In genomic region chrX:121579016-121579760, GRCh38 we compare ENCODE assay signal across 8 cellular contexts.
DNase-seq lines count a peak whose midpoint lies in the region; ATAC-seq, FAIRE-seq and TF ChIP-seq lines count a peak whose summit lies in the region.

No MANE protein-coding gene starts in this region.

- peak; percentile 32 for DNase-seq in stimulated activated CD4-positive, alpha-beta T cell treated with anti-CD3 and anti-CD28 coated beads, Interleukin-15, amount 100 ng/mL, for 24 hours
- DNase-seq in stimulated activated CD4-positive, alpha-beta T cell treated with anti-CD3 and anti-CD28 coated beads, Interleukin-4, amount 100 ng/mL, for 4 hours, result no peak
- DNase-seq in SK-N-MC (ENCODE audit: low read depth, low spot score) (peak; percentile 24), kidney (no peak), GDM1 (lab: John Stamatoyannopoulos, UW) (no peak), OCI-M2 (lab: John Stamatoyannopoulos, UW; ENCODE audit: unreplicated experiment) (no peak), T1000 (lab: John Stamatoyannopoulos, UW) (no peak)

- H3K27ac ChIP-seq in SK-N-MC (no peak overlapping the region), kidney (ENCODE audit: low read depth in 2 of 2, low read length in 2 of 2) (no peak overlapping the region)

- intact Hi-C loops in kidney (cut with DNase I), result no loop called here

- peak; percentile 49 for ATAC-seq in HG02938 (IDR thresholded peaks at IDR 0.05; ENCODE audit: unreplicated experiment)

- no peaks in the 10 kb centered on the region for H3K4me1 ChIP-seq in kidney (ENCODE audit: control insufficient read depth in 1 of 2, insufficient read depth in 1 of 2, low read depth in 1 of 2, low read length in 2 of 2)

- no peak for FAIRE-seq in kidney (lab: Jason Lieb, UNC)

- H3K36me3 ChIP-seq in SK-N-MC (ENCODE audit: insufficient read depth, low read length), result no peaks in the 10 kb centered on the region
- no peaks in the 10 kb centered on the region for H3K36me3 ChIP-seq in kidney (ENCODE audit: control insufficient read depth in 1 of 2, insufficient read depth in 2 of 2, low read length in 2 of 2)

- H3K9ac ChIP-seq in SK-N-MC (ENCODE audit: insufficient read length), result no peak overlapping the region
- no peak overlapping the region for H3K9ac ChIP-seq in kidney (ENCODE audit: low read length in 2 of 2)

- H3K4me3 ChIP-seq in SK-N-MC (no peak overlapping the region), kidney (ENCODE audit: low read length in 2 of 2) (no peak overlapping the region)

- H3K9me3 ChIP-seq in SK-N-MC (ENCODE audit: low read depth, low read length) (no peaks in the 10 kb centered on the region), kidney (ENCODE audit: control insufficient read depth in 1 of 2, low read length in 2 of 2) (no peaks in the 10 kb centered on the region)

- peak; percentile 13 for TF ChIP-seq CTCF in kidney (IDR thresholded peaks at IDR 0.05; ENCODE audit: borderline replicate concordance, extremely low read depth, insufficient read depth)

Comparison
In these comparisons a context has a peak if more than half of its experiments do, and no peak if none do; other contexts are left out.
1. DNase-seq: peak in stimulated activated CD4-positive, alpha-beta T cell treated with anti-CD3 and anti-CD28 coated beads, Interleukin-15, amount 100 ng/mL, for 24 hours (single experiment) and SK-N-MC (single experiment); none in stimulated activated CD4-positive, alpha-beta T cell treated with anti-CD3 and anti-CD28 coated beads, Interleukin-4, amount 100 ng/mL, for 4 hours (0 of 2), kidney (single experiment), GDM1 (single experiment), OCI-M2 (single experiment) and T1000 (single experiment).